ENCODE assay signal across 13 cellular contexts in the genomic region with DNA sequence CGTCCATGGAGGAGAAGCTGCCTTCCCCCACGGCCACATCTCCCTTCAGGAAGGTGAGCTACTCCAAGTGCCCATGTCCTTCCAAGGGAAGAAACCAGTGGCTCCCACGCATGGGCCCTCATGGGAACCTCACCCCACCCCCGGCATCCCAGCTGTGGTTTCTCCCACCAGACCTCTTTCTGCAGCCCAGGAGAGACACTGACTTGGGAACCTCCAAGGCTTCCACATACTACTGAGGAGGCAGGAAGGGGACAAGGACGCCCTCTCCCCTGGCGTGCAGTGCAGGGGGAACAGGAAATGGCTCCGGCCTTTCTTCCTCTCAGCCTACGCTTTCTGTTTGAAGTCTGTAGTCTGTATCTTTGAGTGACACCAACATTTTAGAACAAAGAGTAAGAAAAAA.
DNase-seq lines count a peak whose midpoint lies in the region; ATAC-seq and TF ChIP-seq lines count a peak whose summit lies in the region.
"Had no signal": no experiment of that assay in that cellular context is flagged by ENCODE, and none has a peak within 500 bp of the region (broad histone marks: within the 10 kb centered on the region; RNA-seq: fewer than 3 reads in every experiment).

No MANE protein-coding gene starts in this region.

- H3K27me3 ChIP-seq in suprapubic skin = no peaks in the 10 kb centered on the region
- H3K27me3 ChIP-seq in right atrium auricular region = no peaks in the 10 kb centered on the region

- H3K9me3 ChIP-seq in suprapubic skin = no peaks in the 10 kb centered on the region
- H3K9me3 ChIP-seq in right atrium auricular region = no peaks in the 10 kb centered on the region
- H3K9me3 ChIP-seq: gastroesophageal sphincter had no signal

- no peaks in the 10 kb centered on the region for H3K36me3 ChIP-seq in suprapubic skin
- H3K36me3 ChIP-seq in right atrium auricular region = no peaks in the 10 kb centered on the region
- H3K36me3 ChIP-seq: gastroesophageal sphincter had no signal

- no peak for TF ChIP-seq POLR2A in suprapubic skin (IDR thresholded peaks at IDR 0.05)

- TF ChIP-seq CTCF in CD14-positive monocyte (IDR thresholded peaks at IDR 0.05) (no peak), suprapubic skin (IDR thresholded peaks at IDR 0.05) (no peak), right atrium auricular region (IDR thresholded peaks at IDR 0.05) (no peak)

- DNase-seq in CD14-positive monocyte (ENCODE audit: low spot score) (no peak), suprapubic skin (ENCODE audit: low spot score in 2 of 2) (no peak), right atrium auricular region (ENCODE audit: low spot score) (no peak), NCI-H446 (lab: John Stamatoyannopoulos, UW) (no peak), ecto neural progenitor cell (ENCODE audit: low spot score) (no peak)
- DNase-seq in activated T-helper 1 cell treated with anti-CD3 and anti-CD28 coated beads, Interleukin-12 subunit alpha, Interleukin-12 subunit beta, Interleukin-2, Interleukin-4 antibody, amounts not matched to agents 30 ng/mL and 10 ng/mL and 1 ng/mL, durations not matched to agents 14 hours and 24 hours and 36 hours (ENCODE audit: low spot score) = no peak
- DNase-seq: cortex of kidney, occipital lobe, T-helper 9 cell had no signal

- H3K4me1 ChIP-seq in suprapubic skin (no peaks in the 10 kb centered on the region), right atrium auricular region (peaks cover 0 to 3% of the 10 kb centered on the region in 2 donors)
- H3K4me1 ChIP-seq: gastroesophageal sphincter had no signal

- peaks cover 5 to 11% (median 6%) of the 10 kb centered on the region in 3 donors for H3K27me3 Mint-ChIP-seq in CD14-positive monocyte (ENCODE audit: low read depth in 3 of 3)
- no peaks in the 10 kb centered on the region for H3K27me3 Mint-ChIP-seq in activated T-helper 1 cell treated with anti-CD3 and anti-CD28 coated beads, Interleukin-12 subunit alpha, Interleukin-12 subunit beta, Interleukin-2, Interleukin-4 antibody, amounts not matched to agents 30 ng/mL and 10 ng/mL and 1 ng/mL, durations not matched to agents 14 hours and 24 hours and 36 hours (ENCODE audit: insufficient read depth)

- peaks cover 0 to 3% (median 2%) of the 10 kb centered on the region in 7 donors for H3K9me3 Mint-ChIP-seq in CD14-positive monocyte
- H3K9me3 Mint-ChIP-seq in activated T-helper 1 cell treated with anti-CD3 and anti-CD28 coated beads, Interleukin-12 subunit alpha, Interleukin-12 subunit beta, Interleukin-2, Interleukin-4 antibody, amounts not matched to agents 30 ng/mL and 10 ng/mL and 1 ng/mL, durations not matched to agents 14 hours and 24 hours and 36 hours = peaks cover 4% of the 10 kb centered on the region

- H3K27ac ChIP-seq in suprapubic skin (no peak overlapping the region), right atrium auricular region (no peak overlapping the region)
- H3K27ac ChIP-seq: gastroesophageal sphincter, KMS-11 had no signal

- no peak for TF ChIP-seq EP300 in suprapubic skin (IDR thresholded peaks at IDR 0.05)

- peaks cover 0 to 10% of the 10 kb centered on the region in 2 donors for H3K36me3 Mint-ChIP-seq in CD14-positive monocyte
- H3K36me3 Mint-ChIP-seq in activated T-helper 1 cell treated with anti-CD3 and anti-CD28 coated beads, Interleukin-12 subunit alpha, Interleukin-12 subunit beta, Interleukin-2, Interleukin-4 antibody, amounts not matched to agents 30 ng/mL and 10 ng/mL and 1 ng/mL, durations not matched to agents 14 hours and 24 hours and 36 hours (ENCODE audit: low read depth) = peaks cover 16% of the 10 kb centered on the region

- H3K4me3 Mint-ChIP-seq in CD14-positive monocyte = peak overlapping the region in 1 of 2 donors; percentile 49
- H3K4me3 Mint-ChIP-seq in activated T-helper 1 cell treated with anti-CD3 and anti-CD28 coated beads, Interleukin-12 subunit alpha, Interleukin-12 subunit beta, Interleukin-2, Interleukin-4 antibody, amounts not matched to agents 30 ng/mL and 10 ng/mL and 1 ng/mL, durations not matched to agents 14 hours and 24 hours and 36 hours = peak overlapping the region; percentile 45

- intact Hi-C loops in CD14-positive monocyte (cut with micrococcal nuclease) = no loop called here
- intact Hi-C loops in activated T-helper 1 cell treated with anti-CD3 and anti-CD28 coated beads, Interleukin-12 subunit alpha, Interleukin-12 subunit beta, Interleukin-2, Interleukin-4 antibody, amounts not matched to agents 30 ng/mL and 10 ng/mL and 1 ng/mL, durations not matched to agents 14 hours and 24 hours and 36 hours (cut with micrococcal nuclease) = loop anchor here (1.0 kb wide), 3 partner anchors 12 to 16 kb away; no protein-coding TSS in a partner anchor

- 80% methylated on average over 6 of the region's 8 CpGs for WGBS in suprapubic skin

- peak; percentile 85 for ATAC-seq in GM18867 (IDR thresholded peaks at IDR 0.05; ENCODE audit: unreplicated experiment)
- peak; percentile 77 for ATAC-seq in HG02938 (IDR thresholded peaks at IDR 0.05; ENCODE audit: unreplicated experiment)
- ATAC-seq: gastroesophageal sphincter had no signal

- H3K4me1 Mint-ChIP-seq in CD14-positive monocyte = peaks cover 36% of the 10 kb centered on the region
- H3K4me1 Mint-ChIP-seq in activated T-helper 1 cell treated with anti-CD3 and anti-CD28 coated beads, Interleukin-12 subunit alpha, Interleukin-12 subunit beta, Interleukin-2, Interleukin-4 antibody, amounts not matched to agents 30 ng/mL and 10 ng/mL and 1 ng/mL, durations not matched to agents 14 hours and 24 hours and 36 hours (ENCODE audit: low read depth) = peaks cover 62% of the 10 kb centered on the region

- no peak overlapping the region for H3K4me3 ChIP-seq in suprapubic skin
- no peak overlapping the region for H3K4me3 ChIP-seq in right atrium auricular region
- H3K4me3 ChIP-seq: gastroesophageal sphincter had no signal

- peak overlapping the region in 4 of 7 donors; percentile 40 to 79 (median 70) for H3K27ac Mint-ChIP-seq in CD14-positive monocyte
- peak overlapping the region; percentile 76 for H3K27ac Mint-ChIP-seq in activated T-helper 1 cell treated with anti-CD3 and anti-CD28 coated beads, Interleukin-12 subunit alpha, Interleukin-12 subunit beta, Interleukin-2, Interleukin-4 antibody, amounts not matched to agents 30 ng/mL and 10 ng/mL and 1 ng/mL, durations not matched to agents 14 hours and 24 hours and 36 hours
